In the genomic region with DNA sequence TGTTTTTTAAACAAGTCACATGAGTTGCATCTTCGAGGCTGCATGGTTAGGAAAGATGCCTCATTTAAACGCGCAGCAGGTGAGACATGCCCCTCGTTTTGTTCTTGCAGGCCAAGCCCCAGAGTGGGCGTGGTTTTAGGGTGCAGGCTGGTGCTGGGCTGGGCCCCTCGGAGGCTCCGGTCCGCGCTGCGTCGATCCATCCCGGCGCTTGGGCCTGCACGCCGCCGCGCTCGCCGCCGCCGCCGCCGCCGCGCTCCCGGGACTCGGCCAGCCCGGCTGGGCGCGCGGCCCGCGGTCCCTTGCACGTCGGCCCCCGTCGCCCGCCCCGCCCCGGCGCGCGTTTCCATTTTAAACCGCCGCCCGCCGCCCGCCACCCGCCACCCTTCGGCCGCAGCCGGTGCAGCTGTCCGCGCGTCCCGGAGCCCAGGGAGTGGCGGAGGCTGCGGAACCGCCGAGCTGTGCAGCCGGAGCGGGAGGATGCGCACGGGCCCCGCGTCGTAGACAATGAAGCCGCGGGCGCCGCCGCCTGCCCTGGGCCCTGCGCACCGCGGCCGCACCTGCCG, we compare ENCODE assay signal across 9 cellular contexts.
DNase-seq lines count a peak whose midpoint lies in the region; ATAC-seq, FAIRE-seq and TF ChIP-seq lines count a peak whose summit lies in the region.
"Had no signal": no experiment of that assay in that cellular context is flagged by ENCODE, and none has a peak within 500 bp of the region (broad histone marks: within the 10 kb centered on the region; RNA-seq: fewer than 3 reads in every experiment).

No MANE protein-coding gene starts in this region.

- peaks cover 51% of the 10 kb centered on the region for H3K27me3 Mint-ChIP-seq in activated CD8-positive, alpha-beta T cell treated with anti-CD3 and anti-CD28 coated beads, Interleukin-2, amount 10 ng/mL, durations not matched to agents 7 days and 5 days (ENCODE audit: low read depth)
- H3K27me3 Mint-ChIP-seq in stimulated activated naive CD8-positive, alpha-beta T cell treated with anti-CD3 and anti-CD28 coated beads, Interleukin-15, Interleukin-2, amounts not matched to agents 100 ng/mL and 50 ng/mL, for 24 hours: peaks cover 58% of the 10 kb centered on the region

- peak overlapping the region; percentile 18 for H3K4me3 Mint-ChIP-seq in activated CD8-positive, alpha-beta T cell treated with anti-CD3 and anti-CD28 coated beads, Interleukin-2, amount 10 ng/mL, durations not matched to agents 7 days and 5 days
- peak overlapping the region; percentile 37 for H3K4me3 Mint-ChIP-seq in stimulated activated naive CD8-positive, alpha-beta T cell treated with anti-CD3 and anti-CD28 coated beads, Interleukin-15, Interleukin-2, amounts not matched to agents 100 ng/mL and 50 ng/mL, for 24 hours
- H3K4me3 Mint-ChIP-seq: T-helper 1 cell treated with Interleukin-12 subunit alpha and Interleukin-12 subunit beta and Interleukin-4 antibody, amounts not matched to agents 30 μg/mL and 1 μg/mL, for 36 hours had no signal

- no peaks in the 10 kb centered on the region for H3K9me3 Mint-ChIP-seq in activated CD8-positive, alpha-beta T cell treated with anti-CD3 and anti-CD28 coated beads, Interleukin-2, amount 10 ng/mL, durations not matched to agents 7 days and 5 days (ENCODE audit: insufficient read depth)
- no peaks in the 10 kb centered on the region for H3K9me3 Mint-ChIP-seq in stimulated activated naive CD8-positive, alpha-beta T cell treated with anti-CD3 and anti-CD28 coated beads, Interleukin-15, Interleukin-2, amounts not matched to agents 100 ng/mL and 50 ng/mL, for 24 hours
- H3K9me3 Mint-ChIP-seq: T-helper 1 cell treated with Interleukin-12 subunit alpha and Interleukin-12 subunit beta and Interleukin-4 antibody, amounts not matched to agents 30 μg/mL and 1 μg/mL, for 36 hours had no signal

- in situ Hi-C loops in G401 (cut with HindIII; ENCODE audit: low sequenced_read_pairs): no loop called here

- FAIRE-seq in GM12892 (lab: Jason Lieb, UNC): no peak

- no peak for TF ChIP-seq POLR2A in GM12892 (IDR thresholded peaks at IDR 0.05; ENCODE audit: low read depth, low read length)

- H3K36me3 Mint-ChIP-seq in activated CD8-positive, alpha-beta T cell treated with anti-CD3 and anti-CD28 coated beads, Interleukin-2, amount 10 ng/mL, durations not matched to agents 7 days and 5 days (ENCODE audit: low read depth): peaks cover 1% of the 10 kb centered on the region
- no peaks in the 10 kb centered on the region for H3K36me3 Mint-ChIP-seq in stimulated activated naive CD8-positive, alpha-beta T cell treated with anti-CD3 and anti-CD28 coated beads, Interleukin-15, Interleukin-2, amounts not matched to agents 100 ng/mL and 50 ng/mL, for 24 hours (ENCODE audit: low read depth)

- peak overlapping the region; percentile 20 for H3K27ac Mint-ChIP-seq in activated CD8-positive, alpha-beta T cell treated with anti-CD3 and anti-CD28 coated beads, Interleukin-2, amount 10 ng/mL, durations not matched to agents 7 days and 5 days
- H3K27ac Mint-ChIP-seq in stimulated activated naive CD8-positive, alpha-beta T cell treated with anti-CD3 and anti-CD28 coated beads, Interleukin-15, Interleukin-2, amounts not matched to agents 100 ng/mL and 50 ng/mL, for 24 hours: no peak overlapping the region
- H3K27ac Mint-ChIP-seq: T-helper 1 cell treated with Interleukin-12 subunit alpha and Interleukin-12 subunit beta and Interleukin-4 antibody, amounts not matched to agents 30 μg/mL and 1 μg/mL, for 36 hours had no signal

- DNase-seq in G401 (ENCODE audit: low spot score) (peak; percentile 71), NCI-H2107 treated with DMSO at 0.1 percent for 48 hours (lab: John Stamatoyannopoulos, UW; ENCODE audit: unreplicated experiment) (peak; percentile 23), mesenteric fat pad (ENCODE audit: low spot score) (peak; percentile 89), GM12892 (ENCODE audit: insufficient read length) (no peak)
- DNase-seq in activated CD8-positive, alpha-beta T cell treated with anti-CD3 and anti-CD28 coated beads, Interleukin-2, amount 10 ng/mL, durations not matched to agents 7 days and 5 days: no peak

- CTCF ChIA-PET in activated CD8-positive, alpha-beta T cell treated with anti-CD3 and anti-CD28 coated beads, Interleukin-2, amount 10 ng/mL, durations not matched to agents 7 days and 5 days (lab: Charles Lee): no interaction called here

- ATAC-seq in activated CD8-positive, alpha-beta T cell treated with anti-CD3 and anti-CD28 coated beads, Interleukin-2, amount 10 ng/mL, durations not matched to agents 7 days and 5 days: peak; percentile 55
- ATAC-seq in esophagus mucosa (peak; percentile 91), GM18519 (IDR thresholded peaks at IDR 0.05; ENCODE audit: low FRiP score, unreplicated experiment) (no peak)

- POLR2A ChIA-PET in activated CD8-positive, alpha-beta T cell treated with anti-CD3 and anti-CD28 coated beads, Interleukin-2, amount 10 ng/mL, durations not matched to agents 7 days and 5 days (lab: Charles Lee): no interaction called here

- H3K4me1 Mint-ChIP-seq in activated CD8-positive, alpha-beta T cell treated with anti-CD3 and anti-CD28 coated beads, Interleukin-2, amount 10 ng/mL, durations not matched to agents 7 days and 5 days (ENCODE audit: low read depth): peaks cover 4% of the 10 kb centered on the region
- peaks cover 8% of the 10 kb centered on the region for H3K4me1 Mint-ChIP-seq in stimulated activated naive CD8-positive, alpha-beta T cell treated with anti-CD3 and anti-CD28 coated beads, Interleukin-15, Interleukin-2, amounts not matched to agents 100 ng/mL and 50 ng/mL, for 24 hours (ENCODE audit: low read depth)

Comparison
In these comparisons a context has a peak if more than half of its experiments do, and no peak if none do; other contexts are left out.
1. DNase-seq: peak in G401 (single experiment), NCI-H2107 treated with DMSO at 0.1 percent for 48 hours (single experiment) and mesenteric fat pad (single experiment); none in activated CD8-positive, alpha-beta T cell treated with anti-CD3 and anti-CD28 coated beads, Interleukin-2, amount 10 ng/mL, durations not matched to agents 7 days and 5 days (single experiment) and GM12892 (single experiment).